ENCODE assay signal across 1 cellular context in genomic region chr3:150737874-150738679, GRCh38.
TF ChIP-seq lines count a peak whose summit lies in the region.

No MANE protein-coding gene starts in this region.

TF ChIP-seq in GM23338, 12 proteins besides CTCF, POLR2A, EP300 and RAD21 (continued from another document):
- TF ChIP-seq REST (IDR thresholded peaks at IDR 0.05; ENCODE audit: unreplicated experiment) (no peak), JUNB (IDR thresholded peaks at IDR 0.05; ENCODE audit: unreplicated experiment) (no peak), POLR2AphosphoS5 (IDR thresholded peaks at IDR 0.05; ENCODE audit: low read depth) (no peak), CREB1 (CRISPR knock-in tag; IDR thresholded peaks at IDR 0.05; ENCODE audit: low read depth) (no peak), ZNF462 (CRISPR knock-in tag; IDR thresholded peaks at IDR 0.05) (no peak)
- TF ChIP-seq, protein P1, sequence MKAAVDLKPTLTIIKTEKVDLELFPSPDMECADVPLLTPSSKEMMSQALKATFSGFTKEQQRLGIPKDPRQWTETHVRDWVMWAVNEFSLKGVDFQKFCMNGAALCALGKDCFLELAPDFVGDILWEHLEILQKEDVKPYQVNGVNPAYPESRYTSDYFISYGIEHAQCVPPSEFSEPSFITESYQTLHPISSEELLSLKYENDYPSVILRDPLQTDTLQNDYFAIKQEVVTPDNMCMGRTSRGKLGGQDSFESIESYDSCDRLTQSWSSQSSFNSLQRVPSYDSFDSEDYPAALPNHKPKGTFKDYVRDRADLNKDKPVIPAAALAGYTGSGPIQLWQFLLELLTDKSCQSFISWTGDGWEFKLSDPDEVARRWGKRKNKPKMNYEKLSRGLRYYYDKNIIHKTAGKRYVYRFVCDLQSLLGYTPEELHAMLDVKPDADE (IDR thresholded peaks at IDR 0.05): no peak
